Comparison of ENCODE assay signal across 8 cellular contexts in genomic region chr10:32318476-32318896, GRCh38. TPM values are rescaled to one million over a fixed set of nuclear protein-coding genes. Genes with fewer than 3 reads are reported as not detected.
DNase-seq lines count a peak whose midpoint lies in the region; ATAC-seq and TF ChIP-seq lines count a peak whose summit lies in the region.

No MANE protein-coding gene starts in this region.

- peaks cover 1% of the 10 kb centered on the region; the same call in 1 of the 2 replicates for H3K36me3 ChIP-seq in Caco-2 (ENCODE audit: control insufficient read depth, insufficient read depth, low read length)

- CTCF ChIA-PET in Caco-2 (lab: Charles Lee): no interaction called here

- peaks cover 81% of the 10 kb centered on the region for H3K4me1 Mint-ChIP-seq in dendritic cell treated with granulocyte-macrophage colony-stimulating factor and Interleukin-4, amounts not matched to agents 40 ng/mL and 50 ng/mL, for 4 days (ENCODE audit: low read depth)
- H3K4me1 Mint-ChIP-seq in Caco-2 (ENCODE audit: low read depth, unreplicated experiment): peaks cover 15% of the 10 kb centered on the region

- ATAC-seq in HG03520 (IDR thresholded peaks at IDR 0.05; ENCODE audit: unreplicated experiment): peak; percentile 41

- POLR2A ChIA-PET in Caco-2 (lab: Charles Lee): no interaction called here

- no peaks in the 10 kb centered on the region for H3K9me3 ChIP-seq in Caco-2

- no peaks in the 10 kb centered on the region for H3K4me1 ChIP-seq in Caco-2

- no TSS peak for BruUV-seq in Caco-2 (replicated peaks; lab: Mats Ljungman, UMichigan)

- no peak overlapping the region for H3K4me3 ChIP-seq in Caco-2 (ENCODE audit: low read depth, low read length)

- H3K36me3 Mint-ChIP-seq in dendritic cell treated with granulocyte-macrophage colony-stimulating factor and Interleukin-4, amounts not matched to agents 40 ng/mL and 50 ng/mL, for 4 days (ENCODE audit: low read depth): peaks cover 9% of the 10 kb centered on the region
- peaks cover 20% of the 10 kb centered on the region for H3K36me3 Mint-ChIP-seq in Caco-2 (ENCODE audit: insufficient read depth, unreplicated experiment)

- intact Hi-C loops in dendritic cell treated with granulocyte-macrophage colony-stimulating factor and Interleukin-4, amounts not matched to agents 40 ng/mL and 50 ng/mL, for 4 days (cut with micrococcal nuclease): no loop called here
- intact Hi-C loops in Caco-2 (cut with micrococcal nuclease; ENCODE audit: unreplicated experiment): no loop called here

- no peak for TF ChIP-seq CTCF in GM20000 (IDR thresholded peaks at IDR 0.05; ENCODE audit: extremely low read depth, missing control alignments)
- TF ChIP-seq CTCF in Caco-2 (IDR thresholded peaks at IDR 0.05; ENCODE audit: insufficient read depth in 1 of 2, low read depth in 1 of 2, low read length in 1 of 2, severe bottlenecking in 1 of 2, unreplicated experiment in 1 of 2): no peak

- H3K9me3 Mint-ChIP-seq in dendritic cell treated with granulocyte-macrophage colony-stimulating factor and Interleukin-4, amounts not matched to agents 40 ng/mL and 50 ng/mL, for 4 days: no peaks in the 10 kb centered on the region
- H3K9me3 Mint-ChIP-seq in Caco-2 (ENCODE audit: unreplicated experiment): no peaks in the 10 kb centered on the region

- H3K27me3 Mint-ChIP-seq in dendritic cell treated with granulocyte-macrophage colony-stimulating factor and Interleukin-4, amounts not matched to agents 40 ng/mL and 50 ng/mL, for 4 days: no peaks in the 10 kb centered on the region
- H3K27me3 Mint-ChIP-seq in Caco-2 (ENCODE audit: insufficient read depth, unreplicated experiment): no peaks in the 10 kb centered on the region

- DNase-seq in GM04503 (ENCODE audit: low read depth): peak; percentile 43
- DNase-seq in GM20000 (ENCODE audit: low spot score): peak; percentile 22
- no peak for DNase-seq in mesenteric fat pad (ENCODE audit: low spot score)
- DNase-seq in T1000 (lab: John Stamatoyannopoulos, UW): no peak
- no peak for DNase-seq in Caco-2
- DNase-seq in NK-92 (lab: John Stamatoyannopoulos, UW; ENCODE audit: unreplicated experiment): no peak

- peak overlapping the region; percentile 80 for H3K27ac Mint-ChIP-seq in dendritic cell treated with granulocyte-macrophage colony-stimulating factor and Interleukin-4, amounts not matched to agents 40 ng/mL and 50 ng/mL, for 4 days
- H3K27ac Mint-ChIP-seq in Caco-2 (ENCODE audit: unreplicated experiment): no peak overlapping the region

- H3K27me3 ChIP-seq in Caco-2 (replicated peaks; ENCODE audit: control insufficient read depth, insufficient read depth, low read length): no peaks in the 10 kb centered on the region

- no peak overlapping the region for H3K4me3 Mint-ChIP-seq in dendritic cell treated with granulocyte-macrophage colony-stimulating factor and Interleukin-4, amounts not matched to agents 40 ng/mL and 50 ng/mL, for 4 days
- no peak overlapping the region for H3K4me3 Mint-ChIP-seq in Caco-2 (ENCODE audit: unreplicated experiment)

RNA-seq across cellular contexts. Expression of gene EPC1, which starts 28.5 kb away (rescaled TPM):
- 26.8 TPM for total RNA-seq in mesenteric fat pad
- 36.6 and 37.3 TPM in 2 replicates for total RNA-seq in Caco-2 (2022)

Comparison
In these comparisons a context has a peak if more than half of its experiments do, and no peak if none do; other contexts are left out.
1. DNase-seq: peak in GM04503 (single experiment) and GM20000 (single experiment); none in mesenteric fat pad (single experiment), T1000 (single experiment), Caco-2 (0 of 2) and NK-92 (single experiment).